In genomic region chr3:170055209-170055608, GRCh38 we compare ENCODE assay signal across 10 cellular contexts. TPM values are rescaled to one million over a fixed set of nuclear protein-coding genes. Genes with fewer than 3 reads are reported as not detected.
DNase-seq lines count a peak whose midpoint lies in the region; ATAC-seq and TF ChIP-seq lines count a peak whose summit lies in the region.
"Had no signal": no experiment of that assay in that cellular context is flagged by ENCODE, and none has a peak within 500 bp of the region (broad histone marks: within the 10 kb centered on the region; RNA-seq: fewer than 3 reads in every experiment).

No MANE protein-coding gene starts in this region.

- peaks cover 0 to 2% of the 10 kb centered on the region in 2 donors for H3K27me3 Mint-ChIP-seq in natural killer cell treated with Interleukin-12 subunit alpha and Interleukin-12 subunit beta and Interleukin-15 and Interleukin-18, amount 100 ng/mL, for 72 hours
- no peaks in the 10 kb centered on the region for H3K27me3 Mint-ChIP-seq in natural killer cell (ENCODE audit: low read depth in 2 of 2)
- H3K27me3 Mint-ChIP-seq in stimulated activated naive CD8-positive, alpha-beta T cell treated with anti-CD3 and anti-CD28 coated beads, Interleukin-15, amount 100 ng/mL, for 72 hours, result no peaks in the 10 kb centered on the region

- no peaks in the 10 kb centered on the region for H3K27me3 ChIP-seq in RWPE2 (ENCODE audit: insufficient read depth, poor library complexity, severe bottlenecking)
- no peaks in the 10 kb centered on the region for H3K27me3 ChIP-seq in tibial artery
- H3K27me3 ChIP-seq: BLaER1 treated with 17β-estradiol and CSF1 and Interleukin-3, amounts not matched to agents 10 nM and 100 nM had no signal

- H3K4me3 Mint-ChIP-seq in natural killer cell treated with Interleukin-12 subunit alpha and Interleukin-12 subunit beta and Interleukin-15 and Interleukin-18, amount 100 ng/mL, for 72 hours, result peak overlapping the region; percentile 84
- no peak overlapping the region for H3K4me3 Mint-ChIP-seq in natural killer cell
- peak overlapping the region in 1 of 2 donors; percentile 43 for H3K4me3 Mint-ChIP-seq in stimulated activated naive CD8-positive, alpha-beta T cell treated with anti-CD3 and anti-CD28 coated beads, Interleukin-15, amount 100 ng/mL, for 72 hours

- ATAC-seq in natural killer cell treated with Interleukin-12 subunit alpha and Interleukin-12 subunit beta and Interleukin-15 and Interleukin-18, amount 100 ng/mL, for 72 hours, result peak; percentile 81 to 87
- ATAC-seq in natural killer cell (no peak), HG02943 (IDR thresholded peaks at IDR 0.05; ENCODE audit: low read depth, unreplicated experiment) (peak; percentile 51), RWPE2 (ENCODE audit: low read depth) (0 out of 3 replicates have a peak, but pooled peaks have one; percentile 25)
- ATAC-seq in stimulated activated naive CD8-positive, alpha-beta T cell treated with anti-CD3 and anti-CD28 coated beads, Interleukin-15, amount 100 ng/mL, for 72 hours, result peak; percentile 81
- ATAC-seq: Panc1 had no signal

- H3K9me3 ChIP-seq in RWPE2 (ENCODE audit: severe bottlenecking) (no peaks in the 10 kb centered on the region), tibial artery (no peaks in the 10 kb centered on the region)
- H3K9me3 ChIP-seq: BLaER1 treated with 17β-estradiol and CSF1 and Interleukin-3, amounts not matched to agents 10 nM and 100 nM had no signal

- H3K4me3 ChIP-seq in RWPE2 (ENCODE audit: severe bottlenecking), result no peak overlapping the region
- no peak overlapping the region for H3K4me3 ChIP-seq in tibial artery
- H3K4me3 ChIP-seq: BLaER1 treated with 17β-estradiol and CSF1 and Interleukin-3, amounts not matched to agents 10 nM and 100 nM had no signal

- intact Hi-C loops in natural killer cell (cut with micrococcal nuclease) (no loop called here), tibial artery (cut with DNase I; ENCODE audit: low total_unique reads) (no loop called here)

- no peak overlapping the region for H3K27ac ChIP-seq in RWPE2 (ENCODE audit: poor library complexity, severe bottlenecking)
- H3K27ac ChIP-seq in tibial artery, result no peak overlapping the region
- H3K27ac ChIP-seq: BLaER1 treated with 17β-estradiol and CSF1 and Interleukin-3, amounts not matched to agents 10 nM and 100 nM had no signal

- no peak for DNase-seq in natural killer cell treated with Interleukin-12 subunit alpha and Interleukin-12 subunit beta and Interleukin-15 and Interleukin-18, amount 100 ng/mL, for 72 hours (ENCODE audit: low spot score)
- no peak for DNase-seq in natural killer cell
- no peak for DNase-seq in RWPE2 (ENCODE audit: low spot score)
- DNase-seq in stimulated activated naive CD8-positive, alpha-beta T cell treated with anti-CD3 and anti-CD28 coated beads, Interleukin-15, amount 100 ng/mL, for 72 hours, result peak; percentile 16 to 61
- no peak for DNase-seq in tibial artery
- DNase-seq in NCI-H2029 treated with DMSO at 0.1 percent for 48 hours (lab: John Stamatoyannopoulos, UW), result no peak
- no peak for DNase-seq in middle frontal gyrus (ENCODE audit: extremely low spot score, low spot score)

- no peak for TF ChIP-seq CTCF in natural killer cell (IDR thresholded peaks at IDR 0.05)
- TF ChIP-seq CTCF in RWPE2 (IDR thresholded peaks at IDR 0.05; ENCODE audit: poor library complexity, severe bottlenecking), result no peak
- no peak for TF ChIP-seq CTCF in tibial artery (IDR thresholded peaks at IDR 0.05)

- no peaks in the 10 kb centered on the region for H3K4me1 ChIP-seq in RWPE2 (ENCODE audit: insufficient read depth, poor library complexity, severe bottlenecking)
- no peaks in the 10 kb centered on the region for H3K4me1 ChIP-seq in tibial artery

- peaks cover 5% of the 10 kb centered on the region for H3K36me3 Mint-ChIP-seq in natural killer cell treated with Interleukin-12 subunit alpha and Interleukin-12 subunit beta and Interleukin-15 and Interleukin-18, amount 100 ng/mL, for 72 hours
- H3K36me3 Mint-ChIP-seq in natural killer cell, result no peaks in the 10 kb centered on the region

- H3K27ac Mint-ChIP-seq in natural killer cell treated with Interleukin-12 subunit alpha and Interleukin-12 subunit beta and Interleukin-15 and Interleukin-18, amount 100 ng/mL, for 72 hours, result peak overlapping the region; percentile 77 to 92
- no peak overlapping the region for H3K27ac Mint-ChIP-seq in natural killer cell
- H3K27ac Mint-ChIP-seq in stimulated activated naive CD8-positive, alpha-beta T cell treated with anti-CD3 and anti-CD28 coated beads, Interleukin-15, amount 100 ng/mL, for 72 hours, result peak overlapping the region in 1 of 2 donors; percentile 16

- peaks cover 32 to 51% of the 10 kb centered on the region in 2 donors for H3K4me1 Mint-ChIP-seq in natural killer cell treated with Interleukin-12 subunit alpha and Interleukin-12 subunit beta and Interleukin-15 and Interleukin-18, amount 100 ng/mL, for 72 hours (ENCODE audit: low read depth in 2 of 2)
- H3K4me1 Mint-ChIP-seq in natural killer cell, result peaks cover 7 to 10% of the 10 kb centered on the region in 2 donors
- H3K4me1 Mint-ChIP-seq in stimulated activated naive CD8-positive, alpha-beta T cell treated with anti-CD3 and anti-CD28 coated beads, Interleukin-15, amount 100 ng/mL, for 72 hours, result peaks cover 44% of the 10 kb centered on the region

- H3K36me3 ChIP-seq in RWPE2 (ENCODE audit: low read depth) (no peaks in the 10 kb centered on the region), tibial artery (no peaks in the 10 kb centered on the region)
- H3K36me3 ChIP-seq: BLaER1 treated with 17β-estradiol and CSF1 and Interleukin-3, amounts not matched to agents 10 nM and 100 nM had no signal

- peaks cover 2% of the 10 kb centered on the region for H3K9me3 Mint-ChIP-seq in natural killer cell treated with Interleukin-12 subunit alpha and Interleukin-12 subunit beta and Interleukin-15 and Interleukin-18, amount 100 ng/mL, for 72 hours
- H3K9me3 Mint-ChIP-seq in natural killer cell, result no peaks in the 10 kb centered on the region
- H3K9me3 Mint-ChIP-seq in stimulated activated naive CD8-positive, alpha-beta T cell treated with anti-CD3 and anti-CD28 coated beads, Interleukin-15, amount 100 ng/mL, for 72 hours, result no peaks in the 10 kb centered on the region

RNA-seq across cellular contexts. Expression of gene GPR160, which starts 17.4 kb away (rescaled TPM):
- total RNA-seq in natural killer cell treated with Interleukin-12 subunit alpha and Interleukin-12 subunit beta and Interleukin-15 and Interleukin-18, amount 100 ng/mL, for 72 hours, result 10 to 100 TPM; 12.1 to 12.4 TPM
- 1 to 10 TPM; 1.8 to 5.5 (median 3.8) TPM for total RNA-seq in natural killer cell

Comparison
In these comparisons a context has a peak if more than half of its experiments do, and no peak if none do; other contexts are left out.
1. ATAC-seq: peak in natural killer cell treated with Interleukin-12 subunit alpha and Interleukin-12 subunit beta and Interleukin-15 and Interleukin-18, amount 100 ng/mL, for 72 hours (2 of 2), HG02943 (single experiment), RWPE2 (single experiment) and stimulated activated naive CD8-positive, alpha-beta T cell treated with anti-CD3 and anti-CD28 coated beads, Interleukin-15, amount 100 ng/mL, for 72 hours (single experiment); none in natural killer cell (0 of 3).
2. H3K27ac Mint-ChIP-seq: peak in natural killer cell treated with Interleukin-12 subunit alpha and Interleukin-12 subunit beta and Interleukin-15 and Interleukin-18, amount 100 ng/mL, for 72 hours (2 of 2); none in natural killer cell (0 of 2).
3. DNase-seq: peak in stimulated activated naive CD8-positive, alpha-beta T cell treated with anti-CD3 and anti-CD28 coated beads, Interleukin-15, amount 100 ng/mL, for 72 hours (2 of 2); none in natural killer cell treated with Interleukin-12 subunit alpha and Interleukin-12 subunit beta and Interleukin-15 and Interleukin-18, amount 100 ng/mL, for 72 hours (single experiment), natural killer cell (single experiment), RWPE2 (single experiment), tibial artery (0 of 2), NCI-H2029 treated with DMSO at 0.1 percent for 48 hours (single experiment) and middle frontal gyrus (single experiment).